ENCODE assay signal across 8 cellular contexts in the genomic region with DNA sequence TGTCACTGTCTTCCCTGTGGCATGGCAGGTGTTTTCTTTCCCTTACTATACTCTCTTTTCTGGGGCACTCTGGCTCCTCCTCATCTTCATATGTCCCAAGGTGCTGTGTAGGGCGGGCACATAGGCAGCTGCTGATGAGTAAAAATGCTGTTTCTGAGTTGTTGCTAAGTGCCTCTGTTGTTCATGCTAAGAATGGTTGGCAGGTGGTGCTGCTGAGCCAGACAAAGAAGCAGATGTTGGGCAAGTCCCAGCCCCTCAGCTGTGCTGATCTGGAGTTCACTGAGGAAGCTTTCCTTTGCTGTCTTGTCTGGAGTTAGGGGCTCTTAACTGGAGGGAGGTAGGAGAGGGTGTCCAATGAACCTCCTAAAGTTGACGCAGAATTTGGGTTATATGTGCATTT. TPM values are rescaled to one million over a fixed set of nuclear protein-coding genes. Genes with fewer than 3 reads are reported as not detected.
DNase-seq lines count a peak whose midpoint lies in the region; ATAC-seq and TF ChIP-seq lines count a peak whose summit lies in the region.

No MANE protein-coding gene starts in this region.

- peak; percentile 34 for DNase-seq in COR-L47 (lab: John Stamatoyannopoulos, UW)
- peak; percentile 43 to 47 for DNase-seq in SHP77 (lab: John Stamatoyannopoulos, UW)
- peak; percentile 15 to 58 (median 32) for DNase-seq in activated naive CD4-positive, alpha-beta T cell (lab: John Stamatoyannopoulos, UW)
- peak; percentile 40 for DNase-seq in left ventricle myocardium superior
- DNase-seq in stimulated activated CD4-positive, alpha-beta T cell treated with anti-CD3 and anti-CD28 coated beads, Interleukin-1b, Interleukin-23, amount 100 ng/mL, for 4 hours (ENCODE audit: low read depth in 2 of 2), result peak; percentile 44 to 52
- DNase-seq in esophagus squamous epithelium (lab: John Stamatoyannopoulos, UW), result no peak

- no peaks in the 10 kb centered on the region for H3K4me1 ChIP-seq in esophagus squamous epithelium

- peak in 3 of 6 experiments; percentile 13 to 60 (median 35) for TF ChIP-seq CTCF in esophagus squamous epithelium (IDR thresholded peaks at IDR 0.05)

- H3K27ac ChIP-seq in esophagus squamous epithelium, result no peak overlapping the region

- no peak overlapping the region for H3K4me3 ChIP-seq in esophagus squamous epithelium

- peak; percentile 98 for ATAC-seq in GM19397 (IDR thresholded peaks at IDR 0.05; ENCODE audit: unreplicated experiment)
- peak; percentile 95 for ATAC-seq in HG03442 (IDR thresholded peaks at IDR 0.05; ENCODE audit: unreplicated experiment)
- peak; percentile 64 for ATAC-seq in left ventricle myocardium superior

- WGBS in esophagus squamous epithelium, 2 donors, result 38 to 86% methylated on average over 1 to 2 of the region's 2 CpGs

- peaks cover under 1 to 91% (median 5%) of the 10 kb centered on the region in 3 donors for H3K36me3 ChIP-seq in esophagus squamous epithelium

- H3K9me3 ChIP-seq in esophagus squamous epithelium, result no peaks in the 10 kb centered on the region

- no peak for TF ChIP-seq POLR2A in esophagus squamous epithelium (IDR thresholded peaks at IDR 0.05)

- no peaks in the 10 kb centered on the region for H3K27me3 ChIP-seq in esophagus squamous epithelium

- intact Hi-C loops in left ventricle myocardium superior (cut with micrococcal nuclease), result no loop called here
- intact Hi-C loops in esophagus squamous epithelium (cut with DNase I), result no loop called here

RNA-seq across cellular contexts. Expression of gene HADH, which starts 40.6 kb away (rescaled TPM):
- total RNA-seq in left ventricle myocardium superior (252 TPM), esophagus squamous epithelium (10 to 100 TPM; 26.8 to 46.5 (median 38.1) TPM)
